In the genomic region with DNA sequence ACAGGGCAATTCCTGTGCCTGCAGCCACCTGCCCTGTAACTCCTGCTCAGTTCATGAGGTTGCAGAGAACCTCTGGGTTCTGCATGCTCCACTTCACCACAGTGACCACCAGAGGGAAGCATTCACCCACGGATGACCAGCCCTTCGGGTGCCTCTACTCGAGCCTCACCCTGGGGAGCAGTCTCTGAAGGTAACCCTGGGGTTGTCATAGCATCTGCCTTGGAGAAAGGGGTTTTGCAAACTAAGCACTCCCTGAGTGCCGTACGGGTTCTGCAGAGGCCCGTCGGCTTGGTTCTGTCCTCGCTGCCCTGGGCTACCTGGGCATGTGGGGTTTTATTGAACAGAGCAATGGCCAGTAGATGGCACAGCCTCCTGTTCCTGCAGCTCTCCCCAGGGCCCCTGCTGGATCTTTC, we compare ENCODE assay signal across 8 cellular contexts. TPM values are rescaled to one million over a fixed set of nuclear protein-coding genes. Genes with fewer than 3 reads are reported as not detected.
DNase-seq lines count a peak whose midpoint lies in the region; ATAC-seq lines count a peak whose summit lies in the region.

No MANE protein-coding gene starts in this region.

- in situ Hi-C loops in Caki2 (cut with HindIII; ENCODE audit: low pct_unique_long_range_greater_than_20kb, low sequenced_read_pairs): no loop called here

- DNase-seq in Caki2 (ENCODE audit: low read depth) (peak; percentile 63), M059J (ENCODE audit: low read depth) (peak; percentile 66), T-helper 1 cell (peak in 4 of 5 donors; percentile 25 to 54 (median 40)), amygdala (lab: John Stamatoyannopoulos, UW) (peak in 30 of 56 donors; percentile 5 to 65 (median 30)), hippocampal formation (lab: John Stamatoyannopoulos, UW) (peak; percentile 7 to 46)
- peak; percentile 19 to 32 for DNase-seq in stimulated activated CD4-positive, alpha-beta T cell treated with anti-CD3 and anti-CD28 coated beads, Interleukin-15, amount 100 ng/mL, for 1 hour (ENCODE audit: low read depth in 1 of 2, low spot score in 1 of 2)

- peak; percentile 66 for ATAC-seq in GM21447 (IDR thresholded peaks at IDR 0.05; ENCODE audit: unreplicated experiment)
- ATAC-seq in HG02852 (IDR thresholded peaks at IDR 0.05; ENCODE audit: unreplicated experiment): no peak

RNA-seq across cellular contexts. Expression of gene CST5, which starts 10.2 kb away (rescaled TPM):
- not detected in 2 replicates for total RNA-seq in Caki2 (2014; rRNA removed; shearing (Covaris generic); ENCODE audit: low replicate concordance)
- not detected in 2 replicates for total RNA-seq in M059J (2014; rRNA removed; shearing (Covaris generic))
